17 cellular contexts compared by ENCODE assay signal in genomic region chr2:159086332-159086731, GRCh38.
A peak's percentile ranks its signal among the peaks of the same experiment; 100 is the strongest.
DNase-seq lines count a peak whose midpoint lies in the region; ATAC-seq and TF ChIP-seq lines count a peak whose summit lies in the region.
"Had no signal": no experiment of that assay in that cellular context is flagged by ENCODE, and none has a peak within 500 bp of the region (broad histone marks: within the 10 kb centered on the region; RNA-seq: fewer than 3 reads in every experiment).

No MANE protein-coding gene starts in this region.

- WGBS in mammary epithelial cell (ENCODE audit: low coverage, missing lambda C conversion rate) = 100% methylated on average over 1 of the region's 1 CpG

- no peak for TF ChIP-seq CTCF in right atrium auricular region (IDR thresholded peaks at IDR 0.05)
- TF ChIP-seq CTCF in mammary epithelial cell (conservative IDR thresholded peaks at IDR 0.05 in 1 of 2, IDR thresholded peaks at IDR 0.05 in 1 of 2; ENCODE audit: extremely low read depth in 1 of 2, insufficient read depth in 1 of 2, low read depth in 1 of 2, low read length in 2 of 2) = no peak

- no peak overlapping the region for H3K9ac ChIP-seq in adipocyte (ENCODE audit: low read length)
- no peak overlapping the region for H3K9ac ChIP-seq in mammary epithelial cell (ENCODE audit: insufficient read depth, low read length)
- H3K9ac ChIP-seq: BLaER1 treated with 17β-estradiol and CSF1 and Interleukin-3, amounts not matched to agents 10 nM and 100 nM had no signal

- no peaks in the 10 kb centered on the region for H3K9me3 Mint-ChIP-seq in stimulated activated effector memory CD8-positive, alpha-beta T cell treated with anti-CD3 and anti-CD28 coated beads, Interleukin-12 subunit alpha, Interleukin-12 subunit beta, amount 100 ng/mL, for 72 hours
- H3K9me3 Mint-ChIP-seq: activated T-cell treated with anti-CD3 and anti-CD28 coated beads, Interleukin-2, amount 50 U/mL, for 4 hours; effector memory CD8-positive, alpha-beta T cell; T-helper 1 cell treated with Interleukin-12 subunit alpha and Interleukin-12 subunit beta and Interleukin-4 antibody, amounts not matched to agents 30 μg/mL and 1 μg/mL, for 36 hours had no signal

- H3K9me3 ChIP-seq in adipocyte (ENCODE audit: control insufficient read depth, low read length) (no peaks in the 10 kb centered on the region), right atrium auricular region (no peaks in the 10 kb centered on the region), mammary epithelial cell (replicated peaks; ENCODE audit: insufficient read depth, low read length) (no peaks in the 10 kb centered on the region)
- H3K9me3 ChIP-seq: left lung had no signal

- no peak overlapping the region for H3K27ac Mint-ChIP-seq in stimulated activated effector memory CD8-positive, alpha-beta T cell treated with anti-CD3 and anti-CD28 coated beads, Interleukin-12 subunit alpha, Interleukin-12 subunit beta, amount 100 ng/mL, for 72 hours
- H3K27ac Mint-ChIP-seq: T-helper 1 cell treated with Interleukin-12 subunit alpha and Interleukin-12 subunit beta and Interleukin-4 antibody, amounts not matched to agents 30 μg/mL and 1 μg/mL, for 36 hours had no signal

- H3K4me3 Mint-ChIP-seq in stimulated activated effector memory CD8-positive, alpha-beta T cell treated with anti-CD3 and anti-CD28 coated beads, Interleukin-12 subunit alpha, Interleukin-12 subunit beta, amount 100 ng/mL, for 72 hours = no peak overlapping the region
- H3K4me3 Mint-ChIP-seq: activated T-cell treated with anti-CD3 and anti-CD28 coated beads, Interleukin-2, amount 50 U/mL, for 4 hours; effector memory CD8-positive, alpha-beta T cell; T-helper 1 cell treated with Interleukin-12 subunit alpha and Interleukin-12 subunit beta and Interleukin-4 antibody, amounts not matched to agents 30 μg/mL and 1 μg/mL, for 36 hours had no signal

- dilution Hi-C loops in mammary epithelial cell (cut with HindIII; ENCODE audit: low sequenced_read_pairs) = no loop called here

- no peak for ATAC-seq in stimulated activated effector memory CD8-positive, alpha-beta T cell treated with anti-CD3 and anti-CD28 coated beads, Interleukin-12 subunit alpha, Interleukin-12 subunit beta, amount 100 ng/mL, for 72 hours
- ATAC-seq in GM18502 (IDR thresholded peaks at IDR 0.05; ENCODE audit: poor library complexity, unreplicated experiment) = no peak
- ATAC-seq in GM21360 (IDR thresholded peaks at IDR 0.05; ENCODE audit: unreplicated experiment) = no peak
- ATAC-seq: activated T-cell treated with anti-CD3 and anti-CD28 coated beads, Interleukin-2, amount 50 U/mL, for 4 hours; effector memory CD8-positive, alpha-beta T cell; left lung had no signal

- in situ Hi-C loops in mammary epithelial cell (cut with MboI; ENCODE audit: low sequenced_read_pairs in 2 of 2) = no loop called here

- H3K4me3 ChIP-seq in adipocyte (ENCODE audit: low read length) (no peak overlapping the region), right atrium auricular region (no peak overlapping the region), mammary epithelial cell (replicated peaks in 1 of 3; ENCODE audit: insufficient read depth in 1 of 3, low read depth in 2 of 3, low read length in 3 of 3) (no peak overlapping the region)
- H3K4me3 ChIP-seq: BLaER1 treated with 17β-estradiol and CSF1 and Interleukin-3, amounts not matched to agents 10 nM and 100 nM; left lung had no signal

- peak overlapping the region; percentile 79 to 84 for H3K27ac ChIP-seq in right atrium auricular region
- no peak overlapping the region for H3K27ac ChIP-seq in mammary epithelial cell (ENCODE audit: insufficient read depth, low read depth, low read length)
- H3K27ac ChIP-seq: BLaER1 treated with 17β-estradiol and CSF1 and Interleukin-3, amounts not matched to agents 10 nM and 100 nM had no signal

- no TSS peak for BruUV-seq in mammary epithelial cell (replicated peaks; lab: Mats Ljungman, UMichigan)

- no peak overlapping the region for H3K4me2 ChIP-seq in mammary epithelial cell (ENCODE audit: insufficient read depth, low read depth, low read length)
- H3K4me2 ChIP-seq: BLaER1 treated with 17β-estradiol and CSF1 and Interleukin-3, amounts not matched to agents 10 nM and 100 nM had no signal

- H3K4me1 ChIP-seq in adipocyte (ENCODE audit: control insufficient read depth, insufficient read depth, low read length) (peaks cover 52% of the 10 kb centered on the region), right atrium auricular region (peaks cover 0 to 99% of the 10 kb centered on the region in 2 donors), mammary epithelial cell (ENCODE audit: insufficient read depth, low read length) (peaks cover 26% of the 10 kb centered on the region)

- intact Hi-C loops in mammary epithelial cell (cut with micrococcal nuclease) = no loop called here

- H3K36me3 ChIP-seq in adipocyte (ENCODE audit: control insufficient read depth, insufficient read depth, low read length, severe bottlenecking) (no peaks in the 10 kb centered on the region), right atrium auricular region (no peaks in the 10 kb centered on the region), mammary epithelial cell (ENCODE audit: insufficient read depth, low read length) (no peaks in the 10 kb centered on the region)
- H3K36me3 ChIP-seq: BLaER1 treated with 17β-estradiol and CSF1 and Interleukin-3, amounts not matched to agents 10 nM and 100 nM; left lung had no signal

- peaks cover 75% of the 10 kb centered on the region for H3K79me2 ChIP-seq in mammary epithelial cell (ENCODE audit: insufficient read depth, low read length)

- CTCF ChIA-PET in mammary epithelial cell (lab: Charles Lee; ENCODE audit: low non-redundant PET) = interaction anchor here (0.5 kb wide), 1 partner anchor 740 kb away, joined by 6 read pairs; no protein-coding TSS in a partner anchor

- no peaks in the 10 kb centered on the region for H4K20me1 ChIP-seq in mammary epithelial cell (ENCODE audit: insufficient read depth, low read length)
- H4K20me1 ChIP-seq: BLaER1 treated with 17β-estradiol and CSF1 and Interleukin-3, amounts not matched to agents 10 nM and 100 nM had no signal

- H3K27me3 ChIP-seq in adipocyte (replicated peaks; ENCODE audit: control insufficient read depth, insufficient read depth, low read length) (no peaks in the 10 kb centered on the region), right atrium auricular region (no peaks in the 10 kb centered on the region), mammary epithelial cell (ENCODE audit: insufficient read depth, low read length) (no peaks in the 10 kb centered on the region)
- H3K27me3 ChIP-seq: BLaER1 treated with 17β-estradiol and CSF1 and Interleukin-3, amounts not matched to agents 10 nM and 100 nM; left lung had no signal

- no peak overlapping the region for H2AFZ ChIP-seq in mammary epithelial cell (ENCODE audit: low read depth, low read length)

- DNase-seq in DMS 273 treated with DMSO at 0.1 percent for 48 hours (lab: John Stamatoyannopoulos, UW) (peak; percentile 58), NCI-H1092 treated with DMSO at 0.1 percent for 48 hours (lab: John Stamatoyannopoulos, UW) (peak; percentile 4), adipocyte (ENCODE audit: low read depth) (peak; percentile 46), right atrium auricular region (ENCODE audit: low spot score) (peak; percentile 73), mammary epithelial cell (no peak)
- DNase-seq in stimulated activated effector memory CD8-positive, alpha-beta T cell treated with anti-CD3 and anti-CD28 coated beads, Interleukin-12 subunit alpha, Interleukin-12 subunit beta, amount 100 ng/mL, for 72 hours (ENCODE audit: low spot score in 2 of 2) = no peak
- DNase-seq: activated CD4-positive, alpha-beta T cell treated with anti-CD3 and anti-CD28 coated beads for 4 hours; activated T-cell treated with anti-CD3 and anti-CD28 coated beads, Interleukin-2, amount 50 U/mL, for 4 hours; aorta; effector memory CD8-positive, alpha-beta T cell; glutamatergic neuron; left lung; NCI-H187 had no signal

- H3K36me3 Mint-ChIP-seq in stimulated activated effector memory CD8-positive, alpha-beta T cell treated with anti-CD3 and anti-CD28 coated beads, Interleukin-12 subunit alpha, Interleukin-12 subunit beta, amount 100 ng/mL, for 72 hours = no peaks in the 10 kb centered on the region

- peaks cover 5% of the 10 kb centered on the region for H3K4me1 Mint-ChIP-seq in stimulated activated effector memory CD8-positive, alpha-beta T cell treated with anti-CD3 and anti-CD28 coated beads, Interleukin-12 subunit alpha, Interleukin-12 subunit beta, amount 100 ng/mL, for 72 hours

Comparison
In these comparisons a context has a peak if more than half of its experiments do, and no peak if none do; other contexts are left out.
1. DNase-seq: peak in DMS 273 treated with DMSO at 0.1 percent for 48 hours (single experiment), NCI-H1092 treated with DMSO at 0.1 percent for 48 hours (single experiment), adipocyte (single experiment) and right atrium auricular region (single experiment); none in stimulated activated effector memory CD8-positive, alpha-beta T cell treated with anti-CD3 and anti-CD28 coated beads, Interleukin-12 subunit alpha, Interleukin-12 subunit beta, amount 100 ng/mL, for 72 hours (0 of 2) and mammary epithelial cell (single experiment).